In genomic region chr7:45902820-45903219, GRCh38 we compare ENCODE assay signal across 1 cellular context.
A peak's percentile ranks its signal among the peaks of the same experiment; 100 is the strongest.
TF ChIP-seq lines count a peak whose summit lies in the region.

No MANE protein-coding gene starts in this region.

TF ChIP-seq in HepG2, 621 proteins besides CTCF, POLR2A, EP300 and RAD21:
- TF ChIP-seq PAWR (CRISPR knock-in tag; IDR thresholded peaks at IDR 0.05; ENCODE audit: borderline replicate concordance) (no peak), MEF2D (CRISPR knock-in tag; IDR thresholded peaks at IDR 0.05) (no peak), STAG1 (CRISPR knock-in tag; IDR thresholded peaks at IDR 0.05) (peak; percentile 54), ZNF263 (CRISPR knock-in tag; IDR thresholded peaks at IDR 0.05) (peak; percentile 32; the same call in 1 of the 2 replicates), GATA4 (IDR thresholded peaks at IDR 0.05; ENCODE audit: borderline replicate concordance, low read depth) (no peak)
